ENCODE assay signal across 1 cellular context in the genomic region with DNA sequence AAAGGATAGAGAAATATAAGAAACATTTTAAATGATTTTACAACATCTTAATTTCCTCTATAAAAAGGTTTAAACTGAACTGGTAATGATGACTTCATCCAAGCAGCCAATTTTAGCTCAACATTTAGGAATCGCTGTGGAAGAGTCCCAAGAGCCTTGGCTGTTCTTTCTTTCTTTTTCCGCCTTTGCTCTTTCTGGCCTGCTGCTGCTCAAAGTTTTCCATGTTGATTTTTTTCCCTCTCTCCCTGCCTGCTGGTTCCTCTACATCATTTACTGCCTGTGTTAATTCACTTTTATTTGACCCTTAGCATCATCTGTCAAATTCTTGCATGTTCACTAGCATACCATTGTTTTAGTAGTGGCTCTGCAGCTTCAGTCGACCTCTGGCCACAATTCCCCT.
TF ChIP-seq lines count a peak whose summit lies in the region.

No MANE protein-coding gene starts in this region.

TF ChIP-seq in SK-N-SH treated with all-trans-retinoic acid at 6 μM for 48 hours, 23 proteins besides CTCF, POLR2A, EP300 and RAD21 (continued from another document):
- TF ChIP-seq, protein P1, sequence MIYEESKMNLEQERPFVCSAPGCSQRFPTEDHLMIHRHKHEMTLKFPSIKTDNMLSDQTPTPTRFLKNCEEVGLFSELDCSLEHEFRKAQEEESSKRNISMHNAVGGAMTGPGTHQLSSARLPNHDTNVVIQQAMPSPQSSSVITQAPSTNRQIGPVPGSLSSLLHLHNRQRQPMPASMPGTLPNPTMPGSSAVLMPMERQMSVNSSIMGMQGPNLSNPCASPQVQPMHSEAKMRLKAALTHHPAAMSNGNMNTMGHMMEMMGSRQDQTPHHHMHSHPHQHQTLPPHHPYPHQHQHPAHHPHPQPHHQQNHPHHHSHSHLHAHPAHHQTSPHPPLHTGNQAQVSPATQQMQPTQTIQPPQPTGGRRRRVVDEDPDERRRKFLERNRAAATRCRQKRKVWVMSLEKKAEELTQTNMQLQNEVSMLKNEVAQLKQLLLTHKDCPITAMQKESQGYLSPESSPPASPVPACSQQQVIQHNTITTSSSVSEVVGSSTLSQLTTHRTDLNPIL (CRISPR knock-in tag; IDR thresholded peaks at IDR 0.05; ENCODE audit: low read depth), result no peak
- no peak for TF ChIP-seq GLIS3 (CRISPR knock-in tag; IDR thresholded peaks at IDR 0.05)
- TF ChIP-seq TCF4 (CRISPR knock-in tag; IDR thresholded peaks at IDR 0.05; ENCODE audit: borderline replicate concordance), result no peak
- no peak for TF ChIP-seq RARB (CRISPR knock-in tag; IDR thresholded peaks at IDR 0.05)
- TF ChIP-seq ZNF8 (CRISPR knock-in tag; IDR thresholded peaks at IDR 0.05), result no peak
- TF ChIP-seq ISL1 (CRISPR knock-in tag; IDR thresholded peaks at IDR 0.05), result no peak
- TF ChIP-seq, protein P2, sequence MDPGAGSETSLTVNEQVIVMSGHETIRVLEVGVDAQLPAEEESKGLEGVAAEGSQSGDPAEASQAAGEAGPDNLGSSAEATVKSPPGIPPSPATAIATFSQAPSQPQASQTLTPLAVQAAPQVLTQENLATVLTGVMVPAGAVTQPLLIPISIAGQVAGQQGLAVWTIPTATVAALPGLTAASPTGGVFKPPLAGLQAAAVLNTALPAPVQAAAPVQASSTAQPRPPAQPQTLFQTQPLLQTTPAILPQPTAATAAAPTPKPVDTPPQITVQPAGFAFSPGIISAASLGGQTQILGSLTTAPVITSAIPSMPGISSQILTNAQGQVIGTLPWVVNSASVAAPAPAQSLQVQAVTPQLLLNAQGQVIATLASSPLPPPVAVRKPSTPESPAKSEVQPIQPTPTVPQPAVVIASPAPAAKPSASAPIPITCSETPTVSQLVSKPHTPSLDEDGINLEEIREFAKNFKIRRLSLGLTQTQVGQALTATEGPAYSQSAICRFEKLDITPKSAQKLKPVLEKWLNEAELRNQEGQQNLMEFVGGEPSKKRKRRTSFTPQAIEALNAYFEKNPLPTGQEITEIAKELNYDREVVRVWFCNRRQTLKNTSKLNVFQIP (CRISPR knock-in tag; IDR thresholded peaks at IDR 0.05; ENCODE audit: borderline replicate concordance, low read depth), result no peak
- no peak for TF ChIP-seq ZFP3 (CRISPR knock-in tag; IDR thresholded peaks at IDR 0.05)
- no peak for TF ChIP-seq ZFP30 (CRISPR knock-in tag; IDR thresholded peaks at IDR 0.05)
- no peak for TF ChIP-seq OSR1 (CRISPR knock-in tag; IDR thresholded peaks at IDR 0.05)
- no peak for TF ChIP-seq ZC3H10 (CRISPR knock-in tag; IDR thresholded peaks at IDR 0.05)
- TF ChIP-seq, protein P3, sequence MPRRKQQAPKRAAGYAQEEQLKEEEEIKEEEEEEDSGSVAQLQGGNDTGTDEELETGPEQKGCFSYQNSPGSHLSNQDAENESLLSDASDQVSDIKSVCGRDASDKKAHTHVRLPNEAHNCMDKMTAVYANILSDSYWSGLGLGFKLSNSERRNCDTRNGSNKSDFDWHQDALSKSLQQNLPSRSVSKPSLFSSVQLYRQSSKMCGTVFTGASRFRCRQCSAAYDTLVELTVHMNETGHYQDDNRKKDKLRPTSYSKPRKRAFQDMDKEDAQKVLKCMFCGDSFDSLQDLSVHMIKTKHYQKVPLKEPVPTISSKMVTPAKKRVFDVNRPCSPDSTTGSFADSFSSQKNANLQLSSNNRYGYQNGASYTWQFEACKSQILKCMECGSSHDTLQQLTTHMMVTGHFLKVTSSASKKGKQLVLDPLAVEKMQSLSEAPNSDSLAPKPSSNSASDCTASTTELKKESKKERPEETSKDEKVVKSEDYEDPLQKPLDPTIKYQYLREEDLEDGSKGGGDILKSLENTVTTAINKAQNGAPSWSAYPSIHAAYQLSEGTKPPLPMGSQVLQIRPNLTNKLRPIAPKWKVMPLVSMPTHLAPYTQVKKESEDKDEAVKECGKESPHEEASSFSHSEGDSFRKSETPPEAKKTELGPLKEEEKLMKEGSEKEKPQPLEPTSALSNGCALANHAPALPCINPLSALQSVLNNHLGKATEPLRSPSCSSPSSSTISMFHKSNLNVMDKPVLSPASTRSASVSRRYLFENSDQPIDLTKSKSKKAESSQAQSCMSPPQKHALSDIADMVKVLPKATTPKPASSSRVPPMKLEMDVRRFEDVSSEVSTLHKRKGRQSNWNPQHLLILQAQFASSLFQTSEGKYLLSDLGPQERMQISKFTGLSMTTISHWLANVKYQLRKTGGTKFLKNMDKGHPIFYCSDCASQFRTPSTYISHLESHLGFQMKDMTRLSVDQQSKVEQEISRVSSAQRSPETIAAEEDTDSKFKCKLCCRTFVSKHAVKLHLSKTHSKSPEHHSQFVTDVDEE (CRISPR knock-in tag; IDR thresholded peaks at IDR 0.05), result no peak
- no peak for TF ChIP-seq ESRRG (CRISPR knock-in tag; IDR thresholded peaks at IDR 0.05)
- no peak for TF ChIP-seq BACH2 (CRISPR knock-in tag; IDR thresholded peaks at IDR 0.05; ENCODE audit: borderline replicate concordance)
